2 cellular contexts compared by ENCODE assay signal in genomic region chr6:133369755-133370154, GRCh38.
TF ChIP-seq lines count a peak whose summit lies in the region.

No MANE protein-coding gene starts in this region.

TF ChIP-seq in A549, 52 proteins besides CTCF, POLR2A, EP300 and RAD21 (continued from another document):
- TF ChIP-seq USF2 (IDR thresholded peaks at IDR 0.05) (no peak), EHMT2 (IDR thresholded peaks at IDR 0.05; ENCODE audit: low read depth) (no peak), MYC (IDR thresholded peaks at IDR 0.05; ENCODE audit: borderline replicate concordance, low read length) (no peak), RCOR1 (IDR thresholded peaks at IDR 0.05; ENCODE audit: low read depth, low read length) (no peak), ESRRA (IDR thresholded peaks at IDR 0.05; ENCODE audit: borderline replicate concordance, low read length) (no peak)

TF ChIP-seq in GM23338, 12 proteins besides CTCF, POLR2A, EP300 and RAD21 (continued from another document):
- no peak for TF ChIP-seq REST (IDR thresholded peaks at IDR 0.05; ENCODE audit: unreplicated experiment)
- no peak for TF ChIP-seq EZH2 (IDR thresholded peaks at IDR 0.05; ENCODE audit: low read depth, unreplicated experiment)
- TF ChIP-seq NANOG (IDR thresholded peaks at IDR 0.05; ENCODE audit: borderline replicate concordance): no peak
- TF ChIP-seq STAT1 (IDR thresholded peaks at IDR 0.05; ENCODE audit: unreplicated experiment): no peak
- no peak for TF ChIP-seq ZNF462 (CRISPR knock-in tag; IDR thresholded peaks at IDR 0.05)
- no peak for TF ChIP-seq EZH2phosphoT487 (IDR thresholded peaks at IDR 0.05; ENCODE audit: unreplicated experiment)
- TF ChIP-seq CREB1 (CRISPR knock-in tag; IDR thresholded peaks at IDR 0.05; ENCODE audit: low read depth): no peak
TF ChIP-seq in GM23338: peak in this region for 0.
